ENCODE assay signal across 18 cellular contexts in the genomic region with DNA sequence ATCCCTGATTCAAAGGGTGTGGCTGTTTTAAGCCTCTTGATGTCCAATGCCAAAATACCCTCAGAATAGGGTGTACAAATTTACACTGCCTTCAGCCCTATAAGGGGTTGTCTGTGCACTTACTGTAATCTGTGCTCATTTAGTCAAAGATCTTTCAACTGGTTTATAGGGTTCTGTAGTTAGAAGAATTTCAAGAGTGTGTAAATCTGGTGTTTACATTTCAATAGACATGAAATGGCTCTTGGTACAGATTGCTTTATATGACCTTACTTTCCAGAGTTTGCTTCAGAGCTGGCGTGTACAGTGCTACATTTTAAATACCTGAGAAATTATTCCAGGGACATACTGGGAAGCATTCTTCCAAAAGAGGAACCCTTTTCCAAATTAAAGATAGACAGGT.
"Had no signal": no experiment of that assay in that cellular context is flagged by ENCODE, and none has a peak within 500 bp of the region (broad histone marks: within the 10 kb centered on the region; RNA-seq: fewer than 3 reads in every experiment).

No MANE protein-coding gene starts in this region.

- ATAC-seq: activated naive CD4-positive, alpha-beta T cell treated with anti-CD3 and anti-CD28 coated beads, Interleukin-2, amount 50 U/mL, for 72 hours; activated T-cell treated with anti-CD3 and anti-CD28 coated beads, Interleukin-2, amount 50 U/mL, for 72 hours; T-cell had no signal

- H3K4me1 ChIP-seq: uterus had no signal

- H3K4me3 ChIP-seq: cardiac muscle cell, dorsolateral prefrontal cortex, transverse colon, uterus had no signal

- DNase-seq: activated CD4-positive, alpha-beta T cell treated with anti-CD3 and anti-CD28 coated beads, Interleukin-2, amount 10 ng/mL, durations not matched to agents 24 days and 14 days; activated CD4-positive, CD25-positive, alpha-beta regulatory T cell; activated CD8-positive, alpha-beta memory T cell treated with anti-CD3 and anti-CD28 coated beads, Interleukin-2, amount 50 U/mL, for 4 hours; activated effector memory CD4-positive, alpha-beta T cell treated with anti-CD3 and anti-CD28 coated beads, Interleukin-2, amount 50 U/mL, for 16 hours; activated T-cell treated with anti-CD3 and anti-CD28 coated beads, Interleukin-2, amount 50 U/mL, for 72 hours; amygdala; dorsolateral prefrontal cortex; occipital lobe; stimulated activated CD4-positive, alpha-beta T cell treated with anti-CD3 and anti-CD28 coated beads, Interleukin-12 subunit alpha, Interleukin-12 subunit beta, amount 100 ng/mL, for 4 hours; stimulated activated CD4-positive, alpha-beta T cell treated with anti-CD3 and anti-CD28 coated beads, Interleukin-1b, Interleukin-23, amount 100 ng/mL, for 48 hours; stimulated activated CD8-positive, alpha-beta memory T cell treated with anti-CD3 and anti-CD28 coated beads, Interleukin-4, amount 100 ng/mL, for 48 hours; stimulated activated naive CD4-positive, alpha-beta T cell treated with Interleukin-2 at 50 U/mL for 16 hours; T-cell; T-helper 9 cell; transverse colon; uterus had no signal

- H3K9me3 ChIP-seq: transverse colon, uterus had no signal

- H3K27ac ChIP-seq: dorsolateral prefrontal cortex, uterus had no signal

- H3K36me3 ChIP-seq: cardiac muscle cell, uterus had no signal

- H3K27me3 ChIP-seq: cardiac muscle cell, dorsolateral prefrontal cortex, transverse colon, uterus had no signal

- H3K27ac Mint-ChIP-seq: activated CD4-positive, alpha-beta T cell treated with anti-CD3 and anti-CD28 coated beads, Interleukin-2, amount 10 ng/mL, durations not matched to agents 24 days and 14 days had no signal

- H3K27me3 Mint-ChIP-seq: activated CD4-positive, alpha-beta T cell treated with anti-CD3 and anti-CD28 coated beads, Interleukin-2, amount 10 ng/mL, durations not matched to agents 24 days and 14 days; T-cell had no signal

- H3K4me3 Mint-ChIP-seq: activated CD4-positive, alpha-beta T cell treated with anti-CD3 and anti-CD28 coated beads, Interleukin-2, amount 10 ng/mL, durations not matched to agents 24 days and 14 days; activated T-cell treated with anti-CD3 and anti-CD28 coated beads, Interleukin-2, amount 50 U/mL, for 72 hours; T-cell had no signal

- H3K9me3 Mint-ChIP-seq: activated T-cell treated with anti-CD3 and anti-CD28 coated beads, Interleukin-2, amount 50 U/mL, for 72 hours; T-cell had no signal
